ENCODE assay signal across 1 cellular context in the genomic region with DNA sequence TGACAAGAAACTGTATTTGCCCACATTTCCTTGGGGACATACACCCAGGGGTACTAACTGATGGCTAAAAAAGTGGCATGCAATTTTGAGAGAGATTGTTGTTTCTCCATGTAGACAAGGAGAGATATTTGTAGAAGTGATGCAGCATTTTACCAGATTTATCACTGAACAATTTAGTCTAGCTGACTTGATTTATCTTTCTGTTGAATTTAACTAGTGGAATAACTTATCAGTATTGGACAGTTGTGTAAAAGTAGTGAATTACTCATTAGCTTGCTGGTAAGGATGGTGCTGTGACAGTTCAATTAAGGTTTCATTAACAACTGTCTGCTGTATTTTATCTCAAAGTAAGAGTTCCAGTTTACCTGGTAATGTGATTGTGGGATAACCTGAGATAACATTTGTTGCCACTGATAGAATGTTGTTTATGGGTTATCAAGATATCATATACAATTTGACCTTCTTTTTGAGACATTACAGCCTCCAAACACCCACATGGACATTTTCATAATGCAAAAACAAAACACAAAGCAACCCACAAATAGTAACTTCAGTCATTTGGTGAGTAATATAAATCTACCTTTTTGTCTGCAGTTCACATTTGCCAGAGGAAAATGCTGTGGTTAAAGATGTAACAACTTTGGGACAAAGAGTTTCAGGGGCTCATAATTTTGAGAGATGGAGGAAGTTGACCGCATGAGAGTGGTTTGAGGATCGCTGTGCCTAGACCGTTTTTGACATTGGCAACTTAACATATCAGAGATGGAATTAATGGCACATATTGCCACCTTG.
A peak's percentile ranks its signal among the peaks of the same experiment; 100 is the strongest.
TF ChIP-seq lines count a peak whose summit lies in the region.

No MANE protein-coding gene starts in this region.

TF ChIP-seq in GM12878, 131 proteins besides CTCF, POLR2A, EP300 and RAD21:
- TF ChIP-seq RAD51 (IDR thresholded peaks at IDR 0.05) (0 out of 2 replicates have a peak, but pooled peaks have one; percentile 19), RUNX3 (IDR thresholded peaks at IDR 0.05; ENCODE audit: low read length) (peak; percentile 99), ZBED1 (IDR thresholded peaks at IDR 0.05; ENCODE audit: borderline replicate concordance) (peak; percentile 65; the same call in 1 of the 2 replicates), NFIC (IDR thresholded peaks at IDR 0.05; ENCODE audit: low read depth, low read length) (peak; percentile 95), SREBF1 (IDR thresholded peaks at IDR 0.05; ENCODE audit: low read length) (no peak), POU2F2 (IDR thresholded peaks at IDR 0.05; ENCODE audit: borderline replicate concordance, low read depth, low read length) (peak; percentile 67; the same call in 1 of the 3 replicates), PML (IDR thresholded peaks at IDR 0.05; ENCODE audit: low read length) (peak; percentile 49; the same call in 1 of the 2 replicates), FOXM1 (IDR thresholded peaks at IDR 0.05; ENCODE audit: low read depth, low read length) (peak; percentile 90), DPF2 (IDR thresholded peaks at IDR 0.05) (peak; percentile 42; the same call in 1 of the 2 replicates), MLLT1 (IDR thresholded peaks at IDR 0.05) (peak; percentile 41), ETV6 (conservative IDR thresholded peaks at IDR 0.05 in 1 of 2, IDR thresholded peaks at IDR 0.05 in 1 of 2; ENCODE audit: borderline replicate concordance in 1 of 2, low read depth in 1 of 2) (peak in 1 of 2 experiments; percentile 30; a peak in 1 of 4 replicates), MTA3 (IDR thresholded peaks at IDR 0.05; ENCODE audit: borderline replicate concordance, low read length) (peak; percentile 60; the same call in 1 of the 2 replicates), MEF2A (IDR thresholded peaks at IDR 0.05; ENCODE audit: insufficient read depth, low read depth, low read length) (peak; percentile 94), IRF3 (IDR thresholded peaks at IDR 0.05) (no peak), ZNF217 (IDR thresholded peaks at IDR 0.05) (peak; percentile 71; the same call in 1 of the 2 replicates), ATF7 (IDR thresholded peaks at IDR 0.05; ENCODE audit: low read depth) (peak; percentile 65), IKZF2 (IDR thresholded peaks at IDR 0.05) (peak; percentile 91 to 92), NBN (IDR thresholded peaks at IDR 0.05) (no peak), TBL1XR1 (IDR thresholded peaks at IDR 0.05; ENCODE audit: low read depth, low read length) (peak; percentile 73; the same call in 1 of the 2 replicates), JUNB (IDR thresholded peaks at IDR 0.05) (peak; percentile 92), ATF2 (IDR thresholded peaks at IDR 0.05; ENCODE audit: low read length) (peak; percentile 90), IRF4 (IDR thresholded peaks at IDR 0.05; ENCODE audit: low read depth, low read length) (peak; percentile 64), SMARCA5 (IDR thresholded peaks at IDR 0.05) (no peak), MEF2B (IDR thresholded peaks at IDR 0.05; ENCODE audit: partially characterized antibody, poor library complexity, severe bottlenecking) (peak; percentile 88), TCF12 (IDR thresholded peaks at IDR 0.05; ENCODE audit: low read depth, low read length) (no peak), RCOR1 (conservative IDR thresholded peaks at IDR 0.05; ENCODE audit: low read depth, low read length) (no peak), EED (IDR thresholded peaks at IDR 0.05; ENCODE audit: low read depth) (peak; percentile 89), BCL11A (IDR thresholded peaks at IDR 0.05; ENCODE audit: low read depth, low read length) (peak; percentile 68; the same call in 1 of the 2 replicates), CBFB (IDR thresholded peaks at IDR 0.05; ENCODE audit: low read depth) (peak; percentile 84), SPI1 (IDR thresholded peaks at IDR 0.05; ENCODE audit: borderline replicate concordance, insufficient read depth, low read depth, low read length) (no peak), CREM (IDR thresholded peaks at IDR 0.05; ENCODE audit: low read depth) (peak; percentile 76), NR2F1 (conservative IDR thresholded peaks at IDR 0.05) (0 out of 2 replicates have a peak, but pooled peaks have one; percentile 40), ZNF24 (IDR thresholded peaks at IDR 0.05) (0 out of 2 replicates have a peak, but pooled peaks have one; percentile 25), BACH1 (IDR thresholded peaks at IDR 0.05; ENCODE audit: borderline replicate concordance) (peak; percentile 50; the same call in 1 of the 2 replicates), CEBPB (IDR thresholded peaks at IDR 0.05; ENCODE audit: borderline replicate concordance in 1 of 2, low read depth in 2 of 2, low read length in 2 of 2) (peak in 1 of 2 experiments; percentile 85; a peak in 1 of 4 replicates), SMC3 (IDR thresholded peaks at IDR 0.05; ENCODE audit: borderline replicate concordance, low read length) (no peak), FOXK2 (IDR thresholded peaks at IDR 0.05) (no peak), IKZF1 (conservative IDR thresholded peaks at IDR 0.05) (peak; percentile 73), MTA2 (IDR thresholded peaks at IDR 0.05; ENCODE audit: low read depth) (peak; percentile 64), TCF7 (IDR thresholded peaks at IDR 0.05; ENCODE audit: borderline replicate concordance) (peak; percentile 33; the same call in 1 of the 2 replicates)
- TF ChIP-seq, protein P1, sequence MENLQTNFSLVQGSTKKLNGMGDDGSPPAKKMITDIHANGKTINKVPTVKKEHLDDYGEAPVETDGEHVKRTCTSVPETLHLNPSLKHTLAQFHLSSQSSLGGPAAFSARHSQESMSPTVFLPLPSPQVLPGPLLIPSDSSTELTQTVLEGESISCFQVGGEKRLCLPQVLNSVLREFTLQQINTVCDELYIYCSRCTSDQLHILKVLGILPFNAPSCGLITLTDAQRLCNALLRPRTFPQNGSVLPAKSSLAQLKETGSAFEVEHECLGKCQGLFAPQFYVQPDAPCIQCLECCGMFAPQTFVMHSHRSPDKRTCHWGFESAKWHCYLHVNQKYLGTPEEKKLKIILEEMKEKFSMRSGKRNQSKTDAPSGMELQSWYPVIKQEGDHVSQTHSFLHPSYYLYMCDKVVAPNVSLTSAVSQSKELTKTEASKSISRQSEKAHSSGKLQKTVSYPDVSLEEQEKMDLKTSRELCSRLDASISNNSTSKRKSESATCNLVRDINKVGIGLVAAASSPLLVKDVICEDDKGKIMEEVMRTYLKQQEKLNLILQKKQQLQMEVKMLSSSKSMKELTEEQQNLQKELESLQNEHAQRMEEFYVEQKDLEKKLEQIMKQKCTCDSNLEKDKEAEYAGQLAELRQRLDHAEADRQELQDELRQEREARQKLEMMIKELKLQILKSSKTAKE (IDR thresholded peaks at IDR 0.05; ENCODE audit: low read depth, poor library complexity, severe bottlenecking) = peak; percentile 86
- TF ChIP-seq, protein P2, sequence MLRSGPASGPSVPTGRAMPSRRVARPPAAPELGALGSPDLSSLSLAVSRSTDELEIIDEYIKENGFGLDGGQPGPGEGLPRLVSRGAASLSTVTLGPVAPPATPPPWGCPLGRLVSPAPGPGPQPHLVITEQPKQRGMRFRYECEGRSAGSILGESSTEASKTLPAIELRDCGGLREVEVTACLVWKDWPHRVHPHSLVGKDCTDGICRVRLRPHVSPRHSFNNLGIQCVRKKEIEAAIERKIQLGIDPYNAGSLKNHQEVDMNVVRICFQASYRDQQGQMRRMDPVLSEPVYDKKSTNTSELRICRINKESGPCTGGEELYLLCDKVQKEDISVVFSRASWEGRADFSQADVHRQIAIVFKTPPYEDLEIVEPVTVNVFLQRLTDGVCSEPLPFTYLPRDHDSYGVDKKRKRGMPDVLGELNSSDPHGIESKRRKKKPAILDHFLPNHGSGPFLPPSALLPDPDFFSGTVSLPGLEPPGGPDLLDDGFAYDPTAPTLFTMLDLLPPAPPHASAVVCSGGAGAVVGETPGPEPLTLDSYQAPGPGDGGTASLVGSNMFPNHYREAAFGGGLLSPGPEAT (IDR thresholded peaks at IDR 0.05; ENCODE audit: low read depth) = peak; percentile 76
